ENCODE assay signal across 17 cellular contexts in genomic region chr4:155597281-155597680, GRCh38.
"Had no signal": no experiment of that assay in that cellular context is flagged by ENCODE, and none has a peak within 500 bp of the region (broad histone marks: within the 10 kb centered on the region; RNA-seq: fewer than 3 reads in every experiment).

No MANE protein-coding gene starts in this region.

- H3K4me1 ChIP-seq: colonic mucosa, esophagus muscularis mucosa, foreskin keratinocyte, lower lobe of right lung had no signal

- H3K9me3 ChIP-seq: colonic mucosa, esophagus muscularis mucosa, heart right ventricle, left ventricle myocardium inferior, lower lobe of right lung had no signal

- H3K4me3 ChIP-seq: colonic mucosa, esophagus muscularis mucosa, heart right ventricle, left ventricle myocardium inferior, lower lobe of right lung had no signal

- ATAC-seq: effector memory CD8-positive, alpha-beta T cell; foreskin keratinocyte; heart right ventricle; left cardiac atrium; lower lobe of right lung had no signal

- H3K27me3 ChIP-seq: colonic mucosa, esophagus muscularis mucosa, foreskin keratinocyte, heart right ventricle had no signal

- H3K36me3 ChIP-seq: colonic mucosa, esophagus muscularis mucosa, heart right ventricle, left ventricle myocardium inferior, lower lobe of right lung had no signal

- DNase-seq: cerebellar nuclear complex; colonic mucosa; cortex of kidney; effector CD8-positive, alpha-beta T cell; effector memory CD8-positive, alpha-beta T cell; endodermal cell; foreskin keratinocyte; glutamatergic neuron; head of caudate nucleus; heart right ventricle; hippocampal formation; left cardiac atrium; left ventricle myocardium inferior; lower lobe of right lung; mesendoderm; midbrain had no signal

- H3K27ac ChIP-seq: colonic mucosa, esophagus muscularis mucosa, foreskin keratinocyte, heart right ventricle, left ventricle myocardium inferior, lower lobe of right lung had no signal
